In genomic region chr1:219308367-219308766, GRCh38 we compare ENCODE assay signal across 27 cellular contexts.
"Had no signal": no experiment of that assay in that cellular context is flagged by ENCODE, and none has a peak within 500 bp of the region (broad histone marks: within the 10 kb centered on the region; RNA-seq: fewer than 3 reads in every experiment).

No MANE protein-coding gene starts in this region.

- H3K27ac ChIP-seq: stomach, suprapubic skin, testis, thoracic aorta, thyroid gland, tibial artery, tibial nerve, transverse colon, upper lobe of left lung, upper lobe of right lung, uterus, vagina had no signal

- H3K27me3 ChIP-seq: stomach, suprapubic skin, testis, thyroid gland, tibial artery, tibial nerve, transverse colon, upper lobe of left lung, upper lobe of right lung, uterus, vagina had no signal

- H3K36me3 ChIP-seq: suprapubic skin, thoracic aorta, thyroid gland, transverse colon, upper lobe of left lung, upper lobe of right lung, uterus, vagina had no signal

- H3K4me1 ChIP-seq: stomach, suprapubic skin, testis, thyroid gland, tibial nerve, transverse colon, upper lobe of right lung, uterus, vagina had no signal

- ATAC-seq: stimulated activated effector memory CD8-positive, alpha-beta T cell treated with anti-CD3 and anti-CD28 coated beads, Interleukin-12 subunit alpha, Interleukin-12 subunit beta, amount 100 ng/mL, for 72 hours; stimulated activated memory B cell treated with anti-CD40 and anti-IgM and Interleukin-4, amounts not matched to agents 10 μg/mL and 1 μg/mL and 100 μg/mL, for 72 hours; stimulated activated naive B cell treated with anti-CD40 and anti-IgM and Interleukin-4, amounts not matched to agents 10 μg/mL and 1 μg/mL and 100 μg/mL, for 72 hours; stimulated activated naive CD8-positive, alpha-beta T cell treated with anti-CD3 and anti-CD28 coated beads, Interleukin-15, amount 100 ng/mL, for 72 hours; stimulated activated naive CD8-positive, alpha-beta T cell treated with anti-CD3 and anti-CD28 coated beads, Interleukin-15, Interleukin-2, amounts not matched to agents 100 U/mL and 50 U/mL, for 24 hours; upper lobe of right lung had no signal

- H3K9me3 ChIP-seq: suprapubic skin, testis, thoracic aorta, thyroid gland, tibial artery, upper lobe of right lung, uterus, vagina had no signal

- H3K4me3 ChIP-seq: stomach, suprapubic skin, testis, thoracic aorta, thyroid gland, tibial artery, tibial nerve, transverse colon, upper lobe of left lung, upper lobe of right lung, uterus, vagina had no signal

- DNase-seq: stimulated activated CD4-positive, alpha-beta T cell treated with anti-CD3 and anti-CD28 coated beads, Interleukin-2, amount 100 ng/mL, for 48 hours; stimulated activated CD4-positive, alpha-beta T cell treated with anti-CD3 and anti-CD28 coated beads, Interleukin-4, amount 100 ng/mL, for 1 hour; stimulated activated CD4-positive, alpha-beta T cell treated with anti-CD3 and anti-CD28 coated beads, Interleukin-4, amount 100 ng/mL, for 24 hours; stimulated activated CD4-positive, alpha-beta T cell treated with anti-CD3 and anti-CD28 coated beads, Interleukin-4, amount 100 ng/mL, for 4 hours; stimulated activated CD8-positive, alpha-beta memory T cell treated with anti-CD3 and anti-CD28 coated beads, Interleukin-4, amount 100 ng/mL, for 48 hours; stimulated activated naive B cell treated with anti-CD40 and anti-IgM and Interleukin-4, amounts not matched to agents 10 μg/mL and 1 μg/mL and 100 μg/mL, for 72 hours; stimulated activated naive CD4-positive, alpha-beta T cell; stimulated activated naive CD4-positive, alpha-beta T cell treated with Interleukin-2 at 50 U/mL for 16 hours; stimulated activated naive CD8-positive, alpha-beta T cell treated with anti-CD3 and anti-CD28 coated beads, Interleukin-15, amount 100 ng/mL, for 72 hours; stimulated activated naive CD8-positive, alpha-beta T cell treated with anti-CD3 and anti-CD28 coated beads, Interleukin-15, Interleukin-2, amounts not matched to agents 100 U/mL and 50 U/mL, for 24 hours; stomach; substantia nigra; testis; thyroid gland; tibial artery; transverse colon; trophoblast cell; upper lobe of right lung; uterus had no signal

- FAIRE-seq: urothelium cell line had no signal
